8 cellular contexts compared by ENCODE assay signal in genomic region chr5:141564216-141564692, GRCh38. TPM values are rescaled to one million over a fixed set of nuclear protein-coding genes. Genes with fewer than 3 reads are reported as not detected.
DNase-seq lines count a peak whose midpoint lies in the region; ATAC-seq and TF ChIP-seq lines count a peak whose summit lies in the region.

No MANE protein-coding gene starts in this region.

- DNase-seq in NCI-H146 treated with DMSO at 0.1 percent for 48 hours (lab: John Stamatoyannopoulos, UW; ENCODE audit: unreplicated experiment) (peak; percentile 71), ascending aorta (ENCODE audit: low spot score in 2 of 2) (peak in 1 of 2 donors; percentile 82), hypothalamus (lab: John Stamatoyannopoulos, UW) (peak in 31 of 51 donors; percentile 1 to 92 (median 35)), skeletal muscle cell (ENCODE audit: low read depth) (peak; percentile 87)

- H3K4me1 ChIP-seq in ascending aorta, result peaks cover 4 to 26% of the 10 kb centered on the region in 2 donors

- H3K36me3 Mint-ChIP-seq in T-helper 1 cell treated with Interleukin-12 subunit alpha and Interleukin-12 subunit beta and Interleukin-4 antibody, amounts not matched to agents 30 μg/mL and 1 μg/mL, for 36 hours (ENCODE audit: low read depth), result peaks cover 56% of the 10 kb centered on the region

- H3K9me3 ChIP-seq in ascending aorta, result no peaks in the 10 kb centered on the region

- H3K4me1 Mint-ChIP-seq in T-helper 1 cell treated with Interleukin-12 subunit alpha and Interleukin-12 subunit beta and Interleukin-4 antibody, amounts not matched to agents 30 μg/mL and 1 μg/mL, for 36 hours (ENCODE audit: low read depth), result peaks cover 25% of the 10 kb centered on the region

- H3K27ac Mint-ChIP-seq in T-helper 1 cell treated with Interleukin-12 subunit alpha and Interleukin-12 subunit beta and Interleukin-4 antibody, amounts not matched to agents 30 μg/mL and 1 μg/mL, for 36 hours, result peak overlapping the region; percentile 80

- H3K4me3 ChIP-seq in ascending aorta (no peak overlapping the region), skeletal muscle cell (ENCODE audit: low read depth, low read length) (no peak overlapping the region)

- no peaks in the 10 kb centered on the region for H3K9me3 Mint-ChIP-seq in T-helper 1 cell treated with Interleukin-12 subunit alpha and Interleukin-12 subunit beta and Interleukin-4 antibody, amounts not matched to agents 30 μg/mL and 1 μg/mL, for 36 hours

- ATAC-seq in GM18502 (IDR thresholded peaks at IDR 0.05; ENCODE audit: poor library complexity, unreplicated experiment) (peak; percentile 91), HG02970 (IDR thresholded peaks at IDR 0.05; ENCODE audit: low FRiP score, unreplicated experiment) (peak; percentile 94)

- H3K27me3 Mint-ChIP-seq in T-helper 1 cell treated with Interleukin-12 subunit alpha and Interleukin-12 subunit beta and Interleukin-4 antibody, amounts not matched to agents 30 μg/mL and 1 μg/mL, for 36 hours (ENCODE audit: low read depth), result no peaks in the 10 kb centered on the region

- intact Hi-C loops in ascending aorta (cut with DNase I), result loop anchor here (1.0 to 5.0 kb wide), 5 partner anchors 147 to 472 kb away; partner anchors contain the start of genes PCDHB2, PCDHGA2, PCDHGA9 and PCDHGB7

- H3K27me3 ChIP-seq in ascending aorta, result no peaks in the 10 kb centered on the region

- H3K36me3 ChIP-seq in ascending aorta, result peaks cover 3 to 35% of the 10 kb centered on the region in 2 donors

- H3K27ac ChIP-seq in 22Rv1 (peak overlapping the region; percentile 68), ascending aorta (peak overlapping the region; percentile 63 to 71)

- TF ChIP-seq CTCF in 22Rv1 (IDR thresholded peaks at IDR 0.05) (peak; percentile 98), ascending aorta (IDR thresholded peaks at IDR 0.05) (peak; percentile 86 to 96 (median 94))

- no peak overlapping the region for H3K4me3 Mint-ChIP-seq in T-helper 1 cell treated with Interleukin-12 subunit alpha and Interleukin-12 subunit beta and Interleukin-4 antibody, amounts not matched to agents 30 μg/mL and 1 μg/mL, for 36 hours

RNA-seq across cellular contexts. Expression of gene DIAPH1, which starts 54.5 kb away (rescaled TPM):
- 65.8 TPM for total RNA-seq in ascending aorta
